In the genomic region with DNA sequence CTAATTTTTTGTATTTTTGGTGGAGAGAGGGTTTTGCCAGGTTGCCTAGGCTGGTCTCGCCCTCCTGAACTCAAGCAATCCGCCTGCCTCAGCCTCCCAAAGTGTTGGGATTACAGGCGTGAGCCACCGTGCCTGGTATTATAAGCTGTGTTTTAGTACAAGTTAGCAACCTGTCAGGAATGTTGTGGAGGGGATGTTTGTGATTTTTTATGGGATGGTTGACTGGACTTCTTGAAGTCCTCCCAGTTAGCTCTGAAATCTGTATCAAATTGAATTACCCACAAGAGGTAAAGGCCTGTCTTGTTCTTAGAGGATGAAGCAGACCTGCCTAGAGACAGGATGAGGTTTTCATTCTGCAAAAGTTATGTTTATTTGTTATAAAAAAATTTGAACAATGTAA, we compare ENCODE assay signal across 18 cellular contexts. TPM values are rescaled to one million over a fixed set of nuclear protein-coding genes. Genes with fewer than 3 reads are reported as not detected.
DNase-seq lines count a peak whose midpoint lies in the region; ATAC-seq and TF ChIP-seq lines count a peak whose summit lies in the region.
"Had no signal": no experiment of that assay in that cellular context is flagged by ENCODE, and none has a peak within 500 bp of the region (broad histone marks: within the 10 kb centered on the region; RNA-seq: fewer than 3 reads in every experiment).

No MANE protein-coding gene starts in this region.

- no peak for DNase-seq in activated CD8-positive, alpha-beta T cell treated with anti-CD3 and anti-CD28 coated beads for 36 hours
- no peak for DNase-seq in activated CD8-positive, alpha-beta T cell treated with anti-CD3 and anti-CD28 coated beads, Interleukin-2, amount 10 ng/mL, durations not matched to agents 7 days and 5 days
- DNase-seq in astrocyte of the hippocampus (ENCODE audit: low read depth, low spot score) (peak; percentile 34), kidney glomerular epithelial cell (lab: John Stamatoyannopoulos, UW) (peak; percentile 66)
- DNase-seq in stimulated activated naive CD4-positive, alpha-beta T cell treated with Interleukin-2 at 50 U/mL for 16 hours (lab: John Stamatoyannopoulos, UW) = no peak
- DNase-seq: AML-193; Caco-2; CD4-positive, alpha-beta T cell; DMS153; DMS79; GF-D8; GOT3; H7; HFFc6 had no signal

- H3K9me3 Mint-ChIP-seq in activated CD8-positive, alpha-beta T cell treated with anti-CD3 and anti-CD28 coated beads for 36 hours = no peaks in the 10 kb centered on the region
- no peaks in the 10 kb centered on the region for H3K9me3 Mint-ChIP-seq in activated CD8-positive, alpha-beta T cell treated with anti-CD3 and anti-CD28 coated beads, Interleukin-2, amount 10 ng/mL, durations not matched to agents 7 days and 5 days (ENCODE audit: insufficient read depth)
- H3K9me3 Mint-ChIP-seq: CD4-positive, alpha-beta T cell; HFFc6 had no signal

- intact Hi-C loops in activated CD8-positive, alpha-beta T cell treated with anti-CD3 and anti-CD28 coated beads for 36 hours (cut with micrococcal nuclease) = no loop called here

- POLR2A ChIA-PET in activated CD8-positive, alpha-beta T cell treated with anti-CD3 and anti-CD28 coated beads for 36 hours (lab: Charles Lee) = interaction anchor here (0.7 to 0.9 kb wide), 2 partner anchors 35 to 36 kb away, joined by 3 read pairs; a partner anchor contains a TSS
- POLR2A ChIA-PET in activated CD8-positive, alpha-beta T cell treated with anti-CD3 and anti-CD28 coated beads, Interleukin-2, amount 10 ng/mL, durations not matched to agents 7 days and 5 days (lab: Charles Lee) = no interaction called here

- H3K36me3 Mint-ChIP-seq in activated CD8-positive, alpha-beta T cell treated with anti-CD3 and anti-CD28 coated beads for 36 hours (ENCODE audit: low read depth) = peaks cover 33% of the 10 kb centered on the region
- H3K36me3 Mint-ChIP-seq in activated CD8-positive, alpha-beta T cell treated with anti-CD3 and anti-CD28 coated beads, Interleukin-2, amount 10 ng/mL, durations not matched to agents 7 days and 5 days (ENCODE audit: low read depth) = peaks cover 32% of the 10 kb centered on the region

- CTCF ChIA-PET in activated CD8-positive, alpha-beta T cell treated with anti-CD3 and anti-CD28 coated beads for 36 hours (lab: Charles Lee) = interaction anchor here (1.2 to 2.9 kb wide), 2 partner anchors 12 to 61 kb away, joined by 3 to 10 read pairs; no protein-coding TSS in a partner anchor
- CTCF ChIA-PET in activated CD8-positive, alpha-beta T cell treated with anti-CD3 and anti-CD28 coated beads, Interleukin-2, amount 10 ng/mL, durations not matched to agents 7 days and 5 days (lab: Charles Lee) = interaction anchor here (1.2 to 4.0 kb wide), 2 partner anchors 13 to 483 kb away, joined by 3 to 14 read pairs; no protein-coding TSS in a partner anchor

- H3K27me3 Mint-ChIP-seq in activated CD8-positive, alpha-beta T cell treated with anti-CD3 and anti-CD28 coated beads for 36 hours = no peaks in the 10 kb centered on the region
- no peaks in the 10 kb centered on the region for H3K27me3 Mint-ChIP-seq in activated CD8-positive, alpha-beta T cell treated with anti-CD3 and anti-CD28 coated beads, Interleukin-2, amount 10 ng/mL, durations not matched to agents 7 days and 5 days (ENCODE audit: low read depth)
- H3K27me3 Mint-ChIP-seq: CD4-positive, alpha-beta T cell had no signal

- no peak for TF ChIP-seq CTCF in activated CD8-positive, alpha-beta T cell treated with anti-CD3 and anti-CD28 coated beads for 36 hours (IDR thresholded peaks at IDR 0.05)

- H3K4me1 Mint-ChIP-seq in activated CD8-positive, alpha-beta T cell treated with anti-CD3 and anti-CD28 coated beads for 36 hours (ENCODE audit: low read depth) = peaks cover 23% of the 10 kb centered on the region
- H3K4me1 Mint-ChIP-seq in activated CD8-positive, alpha-beta T cell treated with anti-CD3 and anti-CD28 coated beads, Interleukin-2, amount 10 ng/mL, durations not matched to agents 7 days and 5 days (ENCODE audit: low read depth) = peaks cover 7% of the 10 kb centered on the region

- H3K4me3 Mint-ChIP-seq in activated CD8-positive, alpha-beta T cell treated with anti-CD3 and anti-CD28 coated beads for 36 hours = no peak overlapping the region
- no peak overlapping the region for H3K4me3 Mint-ChIP-seq in activated CD8-positive, alpha-beta T cell treated with anti-CD3 and anti-CD28 coated beads, Interleukin-2, amount 10 ng/mL, durations not matched to agents 7 days and 5 days
- H3K4me3 Mint-ChIP-seq: CD4-positive, alpha-beta T cell; HFFc6 had no signal

- H3K27ac Mint-ChIP-seq in activated CD8-positive, alpha-beta T cell treated with anti-CD3 and anti-CD28 coated beads for 36 hours = peak overlapping the region; percentile 52
- no peak overlapping the region for H3K27ac Mint-ChIP-seq in activated CD8-positive, alpha-beta T cell treated with anti-CD3 and anti-CD28 coated beads, Interleukin-2, amount 10 ng/mL, durations not matched to agents 7 days and 5 days
- H3K27ac Mint-ChIP-seq: CD4-positive, alpha-beta T cell; HFFc6 had no signal

- no peak for ATAC-seq in activated CD8-positive, alpha-beta T cell treated with anti-CD3 and anti-CD28 coated beads for 36 hours
- ATAC-seq in activated CD8-positive, alpha-beta T cell treated with anti-CD3 and anti-CD28 coated beads, Interleukin-2, amount 10 ng/mL, durations not matched to agents 7 days and 5 days = no peak
- ATAC-seq in HG03025 (IDR thresholded peaks at IDR 0.05; ENCODE audit: low FRiP score, unreplicated experiment) (no peak), HG03159 (IDR thresholded peaks at IDR 0.05; ENCODE audit: unreplicated experiment) (no peak)
- ATAC-seq: A549, HCT116 had no signal

RNA-seq across cellular contexts. Expression of a gene that starts 34.1 kb away (rescaled TPM):
- total RNA-seq in activated CD8-positive, alpha-beta T cell treated with anti-CD3 and anti-CD28 coated beads for 36 hours = 1 to 10 TPM; 7.8 to 8.2 TPM
- total RNA-seq in activated CD8-positive, alpha-beta T cell treated with anti-CD3 and anti-CD28 coated beads, Interleukin-2, amount 10 ng/mL, durations not matched to agents 7 days and 5 days = 10 to 100 TPM; 15.9 to 16.2 TPM

RNA-seq across cellular contexts. Expression of a gene that starts 35.8 kb away (rescaled TPM):
- 10 to 100 TPM; 23.7 to 28.1 TPM for total RNA-seq in activated CD8-positive, alpha-beta T cell treated with anti-CD3 and anti-CD28 coated beads for 36 hours
- 10 to 100 TPM; 24.8 to 29.9 TPM for total RNA-seq in activated CD8-positive, alpha-beta T cell treated with anti-CD3 and anti-CD28 coated beads, Interleukin-2, amount 10 ng/mL, durations not matched to agents 7 days and 5 days

RNA-seq across cellular contexts. Expression of a gene that starts 36.2 kb away (rescaled TPM):
- 10 to 100 TPM; 15.8 to 16.0 TPM for total RNA-seq in activated CD8-positive, alpha-beta T cell treated with anti-CD3 and anti-CD28 coated beads for 36 hours
- 10 to 100 TPM; 19.1 to 21.2 TPM for total RNA-seq in activated CD8-positive, alpha-beta T cell treated with anti-CD3 and anti-CD28 coated beads, Interleukin-2, amount 10 ng/mL, durations not matched to agents 7 days and 5 days

Comparison
In these comparisons a context has a peak if more than half of its experiments do, and no peak if none do; other contexts are left out.
1. DNase-seq: peak in astrocyte of the hippocampus (single experiment) and kidney glomerular epithelial cell (single experiment); none in activated CD8-positive, alpha-beta T cell treated with anti-CD3 and anti-CD28 coated beads for 36 hours (single experiment), activated CD8-positive, alpha-beta T cell treated with anti-CD3 and anti-CD28 coated beads, Interleukin-2, amount 10 ng/mL, durations not matched to agents 7 days and 5 days (single experiment) and stimulated activated naive CD4-positive, alpha-beta T cell treated with Interleukin-2 at 50 U/mL for 16 hours (single experiment).